Comparison of ENCODE assay signal across 29 cellular contexts in genomic region chr18:68956650-68957049, GRCh38.
"Had no signal": no experiment of that assay in that cellular context is flagged by ENCODE, and none has a peak within 500 bp of the region (broad histone marks: within the 10 kb centered on the region; RNA-seq: fewer than 3 reads in every experiment).

No MANE protein-coding gene starts in this region.

- H3K9me3 ChIP-seq: SJCRH30 had no signal

- DNase-seq: Karpas-422, KBM-7, MM.1S, MV-4-11, NCI-H1092, NCI-H1417 treated with DMSO at 0.1 percent for 48 hours, NCI-H1436 treated with DMSO at 0.1 percent for 48 hours, NCI-H1694 treated with DMSO at 0.1 percent for 48 hours, NCI-H187 treated with DMSO at 0.1 percent for 48 hours, NCI-H2029, NCI-H2081, NCI-H2171 treated with DMSO at 0.1 percent for 48 hours, NCI-H2227 treated with DMSO at 0.1 percent for 48 hours, NCI-H345, NCI-H446, NCI-H510A treated with DMSO at 0.1 percent for 48 hours, NCI-H524 treated with DMSO at 0.1 percent for 48 hours, NCI-H526 treated with DMSO at 0.1 percent for 48 hours, NCI-H774, PC-9, SHP77, SIG-M5, SJCRH30, SW 1271, T-helper 1 cell had no signal

- H3K9ac ChIP-seq: KMS-11 had no signal

- H3K4me1 ChIP-seq: SJCRH30 had no signal

- ATAC-seq: Panc1, Right ventricle myocardium inferior had no signal

- H3K4me3 ChIP-seq: PC-9, SJCRH30 had no signal

- H3K27ac ChIP-seq: KMS-11, PC-9, RWPE1, SJCRH30 had no signal

- H3K36me3 ChIP-seq: SJCRH30 had no signal

- H3K27me3 ChIP-seq: SJCRH30 had no signal

- H2AFZ ChIP-seq: PC-9 had no signal

- H3K4me2 ChIP-seq: KMS-11, PC-9 had no signal
